In the genomic region with DNA sequence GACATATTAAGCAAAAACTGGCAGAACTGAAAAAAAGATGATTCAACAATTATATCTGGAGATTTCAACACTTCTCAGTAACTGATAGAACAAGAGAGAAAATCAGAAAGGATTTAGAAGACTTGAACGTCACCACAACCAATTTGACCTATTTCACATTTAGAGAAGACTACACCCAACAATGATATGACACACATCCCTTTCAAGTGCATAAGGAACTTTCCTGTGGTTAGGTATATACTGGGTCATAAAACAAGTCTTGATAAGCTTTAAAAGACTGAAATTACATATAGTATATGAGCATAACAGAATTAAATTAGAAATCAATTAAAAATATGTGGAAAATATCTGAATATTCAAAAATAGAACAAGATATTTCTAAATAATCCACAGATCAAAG, we compare ENCODE assay signal across 2 cellular contexts.
TF ChIP-seq lines count a peak whose summit lies in the region.

No MANE protein-coding gene starts in this region.

TF ChIP-seq in K562, 482 proteins besides CTCF, POLR2A, EP300 and RAD21 (continued from another document):
- TF ChIP-seq, protein P1, sequence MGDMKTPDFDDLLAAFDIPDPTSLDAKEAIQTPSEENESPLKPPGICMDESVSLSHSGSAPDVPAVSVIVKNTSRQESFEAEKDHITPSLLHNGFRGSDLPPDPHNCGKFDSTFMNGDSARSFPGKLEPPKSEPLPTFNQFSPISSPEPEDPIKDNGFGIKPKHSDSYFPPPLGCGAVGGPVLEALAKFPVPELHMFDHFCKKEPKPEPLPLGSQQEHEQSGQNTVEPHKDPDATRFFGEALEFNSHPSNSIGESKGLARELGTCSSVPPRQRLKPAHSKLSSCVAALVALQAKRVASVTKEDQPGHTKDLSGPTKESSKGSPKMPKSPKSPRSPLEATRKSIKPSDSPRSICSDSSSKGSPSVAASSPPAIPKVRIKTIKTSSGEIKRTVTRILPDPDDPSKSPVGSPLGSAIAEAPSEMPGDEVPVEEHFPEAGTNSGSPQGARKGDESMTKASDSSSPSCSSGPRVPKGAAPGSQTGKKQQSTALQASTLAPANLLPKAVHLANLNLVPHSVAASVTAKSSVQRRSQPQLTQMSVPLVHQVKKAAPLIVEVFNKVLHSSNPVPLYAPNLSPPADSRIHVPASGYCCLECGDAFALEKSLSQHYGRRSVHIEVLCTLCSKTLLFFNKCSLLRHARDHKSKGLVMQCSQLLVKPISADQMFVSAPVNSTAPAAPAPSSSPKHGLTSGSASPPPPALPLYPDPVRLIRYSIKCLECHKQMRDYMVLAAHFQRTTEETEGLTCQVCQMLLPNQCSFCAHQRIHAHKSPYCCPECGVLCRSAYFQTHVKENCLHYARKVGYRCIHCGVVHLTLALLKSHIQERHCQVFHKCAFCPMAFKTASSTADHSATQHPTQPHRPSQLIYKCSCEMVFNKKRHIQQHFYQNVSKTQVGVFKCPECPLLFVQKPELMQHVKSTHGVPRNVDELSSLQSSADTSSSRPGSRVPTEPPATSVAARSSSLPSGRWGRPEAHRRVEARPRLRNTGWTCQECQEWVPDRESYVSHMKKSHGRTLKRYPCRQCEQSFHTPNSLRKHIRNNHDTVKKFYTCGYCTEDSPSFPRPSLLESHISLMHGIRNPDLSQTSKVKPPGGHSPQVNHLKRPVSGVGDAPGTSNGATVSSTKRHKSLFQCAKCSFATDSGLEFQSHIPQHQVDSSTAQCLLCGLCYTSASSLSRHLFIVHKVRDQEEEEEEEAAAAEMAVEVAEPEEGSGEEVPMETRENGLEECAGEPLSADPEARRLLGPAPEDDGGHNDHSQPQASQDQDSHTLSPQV (IDR thresholded peaks at IDR 0.05): no peak

TF ChIP-seq in GM23338, 12 proteins besides CTCF, POLR2A, EP300 and RAD21 (continued from another document):
- TF ChIP-seq, protein P2, sequence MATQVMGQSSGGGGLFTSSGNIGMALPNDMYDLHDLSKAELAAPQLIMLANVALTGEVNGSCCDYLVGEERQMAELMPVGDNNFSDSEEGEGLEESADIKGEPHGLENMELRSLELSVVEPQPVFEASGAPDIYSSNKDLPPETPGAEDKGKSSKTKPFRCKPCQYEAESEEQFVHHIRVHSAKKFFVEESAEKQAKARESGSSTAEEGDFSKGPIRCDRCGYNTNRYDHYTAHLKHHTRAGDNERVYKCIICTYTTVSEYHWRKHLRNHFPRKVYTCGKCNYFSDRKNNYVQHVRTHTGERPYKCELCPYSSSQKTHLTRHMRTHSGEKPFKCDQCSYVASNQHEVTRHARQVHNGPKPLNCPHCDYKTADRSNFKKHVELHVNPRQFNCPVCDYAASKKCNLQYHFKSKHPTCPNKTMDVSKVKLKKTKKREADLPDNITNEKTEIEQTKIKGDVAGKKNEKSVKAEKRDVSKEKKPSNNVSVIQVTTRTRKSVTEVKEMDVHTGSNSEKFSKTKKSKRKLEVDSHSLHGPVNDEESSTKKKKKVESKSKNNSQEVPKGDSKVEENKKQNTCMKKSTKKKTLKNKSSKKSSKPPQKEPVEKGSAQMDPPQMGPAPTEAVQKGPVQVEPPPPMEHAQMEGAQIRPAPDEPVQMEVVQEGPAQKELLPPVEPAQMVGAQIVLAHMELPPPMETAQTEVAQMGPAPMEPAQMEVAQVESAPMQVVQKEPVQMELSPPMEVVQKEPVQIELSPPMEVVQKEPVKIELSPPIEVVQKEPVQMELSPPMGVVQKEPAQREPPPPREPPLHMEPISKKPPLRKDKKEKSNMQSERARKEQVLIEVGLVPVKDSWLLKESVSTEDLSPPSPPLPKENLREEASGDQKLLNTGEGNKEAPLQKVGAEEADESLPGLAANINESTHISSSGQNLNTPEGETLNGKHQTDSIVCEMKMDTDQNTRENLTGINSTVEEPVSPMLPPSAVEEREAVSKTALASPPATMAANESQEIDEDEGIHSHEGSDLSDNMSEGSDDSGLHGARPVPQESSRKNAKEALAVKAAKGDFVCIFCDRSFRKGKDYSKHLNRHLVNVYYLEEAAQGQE (IDR thresholded peaks at IDR 0.05; ENCODE audit: unreplicated experiment): no peak
- TF ChIP-seq EZH2 (IDR thresholded peaks at IDR 0.05; ENCODE audit: low read depth, unreplicated experiment) (no peak), ZNF331 (CRISPR knock-in tag; IDR thresholded peaks at IDR 0.05; ENCODE audit: low read depth) (no peak), STAT1 (IDR thresholded peaks at IDR 0.05; ENCODE audit: unreplicated experiment) (no peak), ZNF114 (CRISPR knock-in tag; IDR thresholded peaks at IDR 0.05) (no peak), EZH2phosphoT487 (IDR thresholded peaks at IDR 0.05; ENCODE audit: unreplicated experiment) (no peak), POLR2AphosphoS5 (IDR thresholded peaks at IDR 0.05; ENCODE audit: low read depth) (no peak), NANOG (IDR thresholded peaks at IDR 0.05; ENCODE audit: borderline replicate concordance) (no peak)
- TF ChIP-seq, protein P3, sequence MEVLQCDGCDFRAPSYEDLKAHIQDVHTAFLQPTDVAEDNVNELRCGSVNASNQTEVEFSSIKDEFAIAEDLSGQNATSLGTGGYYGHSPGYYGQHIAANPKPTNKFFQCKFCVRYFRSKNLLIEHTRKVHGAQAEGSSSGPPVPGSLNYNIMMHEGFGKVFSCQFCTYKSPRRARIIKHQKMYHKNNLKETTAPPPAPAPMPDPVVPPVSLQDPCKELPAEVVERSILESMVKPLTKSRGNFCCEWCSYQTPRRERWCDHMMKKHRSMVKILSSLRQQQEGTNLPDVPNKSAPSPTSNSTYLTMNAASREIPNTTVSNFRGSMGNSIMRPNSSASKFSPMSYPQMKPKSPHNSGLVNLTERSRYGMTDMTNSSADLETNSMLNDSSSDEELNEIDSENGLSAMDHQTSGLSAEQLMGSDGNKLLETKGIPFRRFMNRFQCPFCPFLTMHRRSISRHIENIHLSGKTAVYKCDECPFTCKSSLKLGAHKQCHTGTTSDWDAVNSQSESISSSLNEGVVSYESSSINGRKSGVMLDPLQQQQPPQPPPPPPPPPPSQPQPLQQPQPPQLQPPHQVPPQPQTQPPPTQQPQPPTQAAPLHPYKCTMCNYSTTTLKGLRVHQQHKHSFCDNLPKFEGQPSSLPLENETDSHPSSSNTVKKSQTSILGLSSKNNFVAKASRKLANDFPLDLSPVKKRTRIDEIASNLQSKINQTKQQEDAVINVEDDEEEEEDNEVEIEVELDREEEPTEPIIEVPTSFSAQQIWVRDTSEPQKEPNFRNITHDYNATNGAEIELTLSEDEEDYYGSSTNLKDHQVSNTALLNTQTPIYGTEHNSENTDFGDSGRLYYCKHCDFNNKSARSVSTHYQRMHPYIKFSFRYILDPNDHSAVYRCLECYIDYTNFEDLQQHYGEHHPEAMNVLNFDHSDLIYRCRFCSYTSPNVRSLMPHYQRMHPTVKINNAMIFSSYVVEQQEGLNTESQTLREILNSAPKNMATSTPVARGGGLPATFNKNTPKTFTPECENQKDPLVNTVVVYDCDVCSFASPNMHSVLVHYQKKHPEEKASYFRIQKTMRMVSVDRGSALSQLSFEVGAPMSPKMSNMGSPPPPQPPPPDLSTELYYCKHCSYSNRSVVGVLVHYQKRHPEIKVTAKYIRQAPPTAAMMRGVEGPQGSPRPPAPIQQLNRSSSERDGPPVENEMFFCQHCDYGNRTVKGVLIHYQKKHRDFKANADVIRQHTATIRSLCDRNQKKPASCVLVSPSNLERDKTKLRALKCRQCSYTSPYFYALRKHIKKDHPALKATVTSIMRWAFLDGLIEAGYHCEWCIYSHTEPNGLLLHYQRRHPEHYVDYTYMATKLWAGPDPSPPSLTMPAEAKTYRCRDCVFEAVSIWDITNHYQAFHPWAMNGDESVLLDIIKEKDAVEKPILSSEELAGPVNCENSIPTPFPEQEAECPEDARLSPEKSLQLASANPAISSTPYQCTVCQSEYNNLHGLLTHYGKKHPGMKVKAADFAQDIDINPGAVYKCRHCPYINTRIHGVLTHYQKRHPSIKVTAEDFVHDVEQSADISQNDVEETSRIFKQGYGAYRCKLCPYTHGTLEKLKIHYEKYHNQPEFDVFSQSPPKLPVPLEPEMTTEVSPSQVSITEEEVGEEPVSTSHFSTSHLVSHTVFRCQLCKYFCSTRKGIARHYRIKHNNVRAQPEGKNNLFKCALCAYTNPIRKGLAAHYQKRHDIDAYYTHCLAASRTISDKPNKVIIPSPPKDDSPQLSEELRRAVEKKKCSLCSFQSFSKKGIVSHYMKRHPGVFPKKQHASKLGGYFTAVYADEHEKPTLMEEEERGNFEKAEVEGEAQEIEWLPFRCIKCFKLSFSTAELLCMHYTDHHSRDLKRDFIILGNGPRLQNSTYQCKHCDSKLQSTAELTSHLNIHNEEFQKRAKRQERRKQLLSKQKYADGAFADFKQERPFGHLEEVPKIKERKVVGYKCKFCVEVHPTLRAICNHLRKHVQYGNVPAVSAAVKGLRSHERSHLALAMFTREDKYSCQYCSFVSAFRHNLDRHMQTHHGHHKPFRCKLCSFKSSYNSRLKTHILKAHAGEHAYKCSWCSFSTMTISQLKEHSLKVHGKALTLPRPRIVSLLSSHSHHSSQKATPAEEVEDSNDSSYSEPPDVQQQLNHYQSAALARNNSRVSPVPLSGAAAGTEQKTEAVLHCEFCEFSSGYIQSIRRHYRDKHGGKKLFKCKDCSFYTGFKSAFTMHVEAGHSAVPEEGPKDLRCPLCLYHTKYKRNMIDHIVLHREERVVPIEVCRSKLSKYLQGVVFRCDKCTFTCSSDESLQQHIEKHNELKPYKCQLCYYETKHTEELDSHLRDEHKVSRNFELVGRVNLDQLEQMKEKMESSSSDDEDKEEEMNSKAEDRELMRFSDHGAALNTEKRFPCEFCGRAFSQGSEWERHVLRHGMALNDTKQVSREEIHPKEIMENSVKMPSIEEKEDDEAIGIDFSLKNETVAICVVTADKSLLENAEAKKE (CRISPR knock-in tag; IDR thresholded peaks at IDR 0.05): no peak
